Comparison of ENCODE assay signal across 8 cellular contexts in genomic region chr3:32902887-32903371, GRCh38. TPM values are rescaled to one million over a fixed set of nuclear protein-coding genes. Genes with fewer than 3 reads are reported as not detected.
DNase-seq lines count a peak whose midpoint lies in the region; ATAC-seq, FAIRE-seq and TF ChIP-seq lines count a peak whose summit lies in the region.
"Not testable (repeated sequence)": the region's sequence is repeated elsewhere in the genome, so short reads cannot be mapped to it uniquely, and the experiment has no call there.

No MANE protein-coding gene starts in this region.

- H3K9me3 Mint-ChIP-seq in IgD-negative memory B cell; T-helper 2 cell treated with Interferon-gamma antibody and Interleukin-4, amounts not matched to agents 5 μg/mL and 100 μg/mL, for 36 hours; activated T-helper 1 cell treated with anti-CD3 and anti-CD28 coated beads, Interleukin-12 subunit alpha, Interleukin-12 subunit beta, Interleukin-2, Interleukin-4 antibody, amounts not matched to agents 30 ng/mL and 10 ng/mL and 1 ng/mL, durations not matched to agents 14 hours and 24 hours and 36 hours: not testable (repeated sequence)

- not testable (repeated sequence) for TF ChIP-seq POLR2A in H1 (IDR thresholded peaks at IDR 0.05; ENCODE audit: control extremely low read depth in 1 of 2, low read depth in 2 of 2, low read length in 2 of 2); spleen (IDR thresholded peaks at IDR 0.05); upper lobe of left lung (IDR thresholded peaks at IDR 0.05)

- H3K27ac Mint-ChIP-seq in IgD-negative memory B cell; T-helper 2 cell treated with Interferon-gamma antibody and Interleukin-4, amounts not matched to agents 5 μg/mL and 100 μg/mL, for 36 hours; activated T-helper 1 cell treated with anti-CD3 and anti-CD28 coated beads, Interleukin-12 subunit alpha, Interleukin-12 subunit beta, Interleukin-2, Interleukin-4 antibody, amounts not matched to agents 30 ng/mL and 10 ng/mL and 1 ng/mL, durations not matched to agents 14 hours and 24 hours and 36 hours: not testable (repeated sequence)

- H4K8ac ChIP-seq in H1 (ENCODE audit: extremely low read depth, insufficient read depth, low read length) = not testable (repeated sequence)

- H3K18ac ChIP-seq in H1 (ENCODE audit: extremely low read depth, low read length) = not testable (repeated sequence)

- H3K9me3 ChIP-seq in H1 (ENCODE audit: insufficient read depth in 2 of 2, low read depth in 1 of 2, low read length in 1 of 2); liver (ENCODE audit: control insufficient read depth in 4 of 4, low read length in 3 of 4); spleen; upper lobe of left lung: not testable (repeated sequence)

- H3K27ac ChIP-seq in H1 (ENCODE audit: low read depth, low read length); liver (ENCODE audit: low read depth in 1 of 2, low read length in 2 of 2); spleen; upper lobe of left lung: not testable (repeated sequence)

- H4K5ac ChIP-seq in H1 (ENCODE audit: insufficient read length, low read depth, low read length) = not testable (repeated sequence)

- H3K4me1 ChIP-seq in H1 (replicated peaks in 1 of 4; ENCODE audit: control insufficient read depth in 3 of 4, insufficient read depth in 4 of 4, low read length in 3 of 4); liver (ENCODE audit: control insufficient read depth in 4 of 4, insufficient read depth in 4 of 4, low read length in 3 of 4); spleen: not testable (repeated sequence)
- peaks cover 0 to 10% (median 1%) of the 10 kb centered on the region in 4 donors for H3K4me1 ChIP-seq in upper lobe of left lung

- not testable (repeated sequence) for H3K4ac ChIP-seq in H1 (replicated peaks; ENCODE audit: insufficient read length, low read depth, low read length)

- peak overlapping the region; percentile 40 to 58; a peak in 3 of 4 replicates for H3K4me2 ChIP-seq in H1 (ENCODE audit: insufficient read depth in 1 of 2, low read depth in 2 of 2, low read length in 2 of 2)

- not testable (repeated sequence) for H3K14ac ChIP-seq in H1 (ENCODE audit: insufficient read length)

- POLR2A ChIA-PET in H1 (lab: Charles Lee; ENCODE audit: partially characterized antibody) = interaction anchor here (0.7 to 2.4 kb wide), 16 partner anchors 14 to 123 kb away, joined by 3 to 9 read pairs (median 4); no protein-coding TSS in a partner anchor

- intact Hi-C loops in activated T-helper 1 cell treated with anti-CD3 and anti-CD28 coated beads, Interleukin-12 subunit alpha, Interleukin-12 subunit beta, Interleukin-2, Interleukin-4 antibody, amounts not matched to agents 30 ng/mL and 10 ng/mL and 1 ng/mL, durations not matched to agents 14 hours and 24 hours and 36 hours (cut with micrococcal nuclease); spleen (cut with DNase I; ENCODE audit: low total_unique reads): not testable (repeated sequence)

- peak; percentile 58 for ATAC-seq in GM18868 (IDR thresholded peaks at IDR 0.05; ENCODE audit: unreplicated experiment)
- not testable (repeated sequence) for ATAC-seq in upper lobe of left lung (ENCODE audit: low FRiP score in 2 of 2)

- 5% methylated on average over 26 of the region's 31 CpGs; no CpG with 5 or more reads in 1 of the 2 experiments for WGBS in H1 (ENCODE audit: extremely low coverage in 1 of 2, insufficient coverage in 1 of 2, insufficient read length in 1 of 2, insufficient replicate concordance in 2 of 2, low coverage in 1 of 2, low lambda C conversion rate in 2 of 2, missing lambda C conversion rate in 1 of 2), 2 experiments
- WGBS in liver = 27% methylated on average over 31 of the region's 31 CpGs
- 30 to 54% (median 46%) methylated on average over 4 to 31 of the region's 31 CpGs for WGBS in spleen, 5 donors
- WGBS in upper lobe of left lung, 2 donors = 51 to 70% methylated on average over 4 to 6 of the region's 31 CpGs

- not testable (repeated sequence) for H2BK120ac ChIP-seq in H1 (replicated peaks; ENCODE audit: low read depth, low read length)

- TF ChIP-seq EP300 in H1 (IDR thresholded peaks at IDR 0.05; ENCODE audit: borderline replicate concordance in 1 of 2, low read depth in 2 of 2, low read length in 2 of 2); upper lobe of left lung (IDR thresholded peaks at IDR 0.05): not testable (repeated sequence)

- not testable (repeated sequence) for H3K9ac ChIP-seq in H1 (replicated peaks in 1 of 4; ENCODE audit: extremely low read depth in 1 of 4, low read depth in 3 of 4, low read length in 3 of 4); liver (ENCODE audit: low read depth in 1 of 2, low read length in 2 of 2)

- not testable (repeated sequence) for H2BK12ac ChIP-seq in H1 (ENCODE audit: low read depth, low read length)

- H2BK15ac ChIP-seq in H1 (ENCODE audit: low read length) = not testable (repeated sequence)

- H3K4me1 Mint-ChIP-seq in IgD-negative memory B cell; T-helper 2 cell treated with Interferon-gamma antibody and Interleukin-4, amounts not matched to agents 5 μg/mL and 100 μg/mL, for 36 hours (ENCODE audit: low read depth); activated T-helper 1 cell treated with anti-CD3 and anti-CD28 coated beads, Interleukin-12 subunit alpha, Interleukin-12 subunit beta, Interleukin-2, Interleukin-4 antibody, amounts not matched to agents 30 ng/mL and 10 ng/mL and 1 ng/mL, durations not matched to agents 14 hours and 24 hours and 36 hours (ENCODE audit: low read depth): not testable (repeated sequence)

- not testable (repeated sequence) for H3K79me1 ChIP-seq in H1 (ENCODE audit: low read depth, low read length)

- not testable (repeated sequence) for H3K23ac ChIP-seq in H1 (ENCODE audit: insufficient read length)

- not testable (repeated sequence) for FAIRE-seq in H1 (lab: Jason Lieb, UNC)

- peak overlapping the region in 3 of 4 donors; percentile 67 to 75 (median 75) for H3K4me3 Mint-ChIP-seq in IgD-negative memory B cell
- H3K4me3 Mint-ChIP-seq in T-helper 2 cell treated with Interferon-gamma antibody and Interleukin-4, amounts not matched to agents 5 μg/mL and 100 μg/mL, for 36 hours = peak overlapping the region; percentile 69
- H3K4me3 Mint-ChIP-seq in activated T-helper 1 cell treated with anti-CD3 and anti-CD28 coated beads, Interleukin-12 subunit alpha, Interleukin-12 subunit beta, Interleukin-2, Interleukin-4 antibody, amounts not matched to agents 30 ng/mL and 10 ng/mL and 1 ng/mL, durations not matched to agents 14 hours and 24 hours and 36 hours = peak overlapping the region; percentile 62

- not testable (repeated sequence) for H3K79me2 ChIP-seq in H1 (ENCODE audit: control insufficient read depth in 1 of 2, insufficient read depth in 2 of 2, low read length in 2 of 2)

- TF ChIP-seq CTCF in H1 (IDR thresholded peaks at IDR 0.05; ENCODE audit: control extremely low read depth in 1 of 3, insufficient read depth in 1 of 3, low read depth in 1 of 3, low read length in 3 of 3) (peak; percentile 49 to 60 (median 52)), upper lobe of left lung (IDR thresholded peaks at IDR 0.05) (peak in 4 of 6 experiments; percentile 15 to 54 (median 36))
- TF ChIP-seq CTCF in liver (IDR thresholded peaks at IDR 0.05; ENCODE audit: low read depth, low read length, missing input control); spleen (IDR thresholded peaks at IDR 0.05 in 8 of 11, conservative IDR thresholded peaks at IDR 0.05 in 3 of 11): not testable (repeated sequence)

- not testable (repeated sequence) for H2AFZ ChIP-seq in H1 (ENCODE audit: low read length)

- H2AK5ac ChIP-seq in H1 (ENCODE audit: low read depth, low read length) = not testable (repeated sequence)

- not testable (repeated sequence) for H4K91ac ChIP-seq in H1 (replicated peaks; ENCODE audit: insufficient read length, low read length)

- H2BK5ac ChIP-seq in H1 (ENCODE audit: low read depth, low read length) = not testable (repeated sequence)

- H3K36me3 Mint-ChIP-seq in IgD-negative memory B cell; T-helper 2 cell treated with Interferon-gamma antibody and Interleukin-4, amounts not matched to agents 5 μg/mL and 100 μg/mL, for 36 hours (ENCODE audit: low read depth); activated T-helper 1 cell treated with anti-CD3 and anti-CD28 coated beads, Interleukin-12 subunit alpha, Interleukin-12 subunit beta, Interleukin-2, Interleukin-4 antibody, amounts not matched to agents 30 ng/mL and 10 ng/mL and 1 ng/mL, durations not matched to agents 14 hours and 24 hours and 36 hours (ENCODE audit: low read depth): not testable (repeated sequence)

- not testable (repeated sequence) for H2BK20ac ChIP-seq in H1 (ENCODE audit: low read length)

- peak; percentile 16 for DNase-seq in T-helper 2 cell treated with Interferon-gamma antibody and Interleukin-4, amounts not matched to agents 5 μg/mL and 100 μg/mL, for 36 hours (ENCODE audit: low spot score)
- peak; percentile 13 for DNase-seq in activated T-helper 1 cell treated with anti-CD3 and anti-CD28 coated beads, Interleukin-12 subunit alpha, Interleukin-12 subunit beta, Interleukin-2, Interleukin-4 antibody, amounts not matched to agents 30 ng/mL and 10 ng/mL and 1 ng/mL, durations not matched to agents 14 hours and 24 hours and 36 hours (ENCODE audit: low spot score)
- DNase-seq in H1 (ENCODE audit: low read depth in 1 of 2, low spot score in 2 of 2) (peak; percentile 43 to 90), spleen (peak; percentile 81), upper lobe of left lung (peak; percentile 60 to 85)

- not testable (repeated sequence) for H3K27me3 ChIP-seq in H1 (replicated peaks in 1 of 4; ENCODE audit: control insufficient read depth in 3 of 4, extremely low read depth in 1 of 4, insufficient read depth in 3 of 4, low read length in 3 of 4); liver (ENCODE audit: control insufficient read depth in 4 of 4, insufficient read depth in 4 of 4, low read length in 3 of 4); upper lobe of left lung
- peaks cover 0 to 23% (median 0%) of the 10 kb centered on the region in 7 donors for H3K27me3 ChIP-seq in spleen (replicated peaks in 1 of 7)

- H4K20me1 ChIP-seq in H1 (replicated peaks in 1 of 2; ENCODE audit: control insufficient read depth in 1 of 2, insufficient read depth in 2 of 2, low read length in 2 of 2) = peaks cover 9 to 18% of the 10 kb centered on the region in 2 experiments

- not testable (repeated sequence) for H3K27me3 Mint-ChIP-seq in IgD-negative memory B cell
- H3K27me3 Mint-ChIP-seq in T-helper 2 cell treated with Interferon-gamma antibody and Interleukin-4, amounts not matched to agents 5 μg/mL and 100 μg/mL, for 36 hours (ENCODE audit: low read depth) = peaks cover 20% of the 10 kb centered on the region
- H3K27me3 Mint-ChIP-seq in activated T-helper 1 cell treated with anti-CD3 and anti-CD28 coated beads, Interleukin-12 subunit alpha, Interleukin-12 subunit beta, Interleukin-2, Interleukin-4 antibody, amounts not matched to agents 30 ng/mL and 10 ng/mL and 1 ng/mL, durations not matched to agents 14 hours and 24 hours and 36 hours (ENCODE audit: insufficient read depth) = peaks cover 21% of the 10 kb centered on the region

- H3K23me2 ChIP-seq in H1 (ENCODE audit: low read depth, low read length) = not testable (repeated sequence)

- CTCF ChIA-PET in H1 (lab: Charles Lee; ENCODE audit: partially characterized antibody) = interaction anchor here (0.6 to 2.9 kb wide), 36 partner anchors 9 to 685 kb away, joined by 3 to 18 read pairs (median 4); no protein-coding TSS in a partner anchor

- TF ChIP-seq RAD21 in H1 (IDR thresholded peaks at IDR 0.05 in 1 of 2, conservative IDR thresholded peaks at IDR 0.05 in 1 of 2; ENCODE audit: low read depth in 2 of 2, low read length in 2 of 2) (peak; percentile 62 to 69), liver (IDR thresholded peaks at IDR 0.05) (peak; percentile 17 to 60)

- H3K56ac ChIP-seq in H1 (replicated peaks; ENCODE audit: insufficient read length, low read depth, low read length) = not testable (repeated sequence)

- H3K36me3 ChIP-seq in H1 (ENCODE audit: control insufficient read depth in 2 of 4, insufficient read depth in 4 of 4, low read length in 3 of 4); liver (ENCODE audit: control insufficient read depth in 4 of 4, insufficient read depth in 3 of 4, low read depth in 1 of 4, low read length in 3 of 4); spleen; upper lobe of left lung: not testable (repeated sequence)

- H3K4me3 ChIP-seq in H1 (ENCODE audit: extremely low read depth in 1 of 4, insufficient read depth in 2 of 4, low read depth in 3 of 4, low read length in 4 of 4) (peak overlapping the region in 3 of 4 experiments; percentile 5 to 40 (median 31); a peak in 4 of 8 replicates), liver (ENCODE audit: low read depth in 1 of 3, low read length in 3 of 3) (peak overlapping the region in 1 of 3 donors; percentile 23), spleen (peak overlapping the region; percentile 8 to 60 (median 18)), upper lobe of left lung (peak overlapping the region in 3 of 4 donors; percentile 28 to 49 (median 40))

RNA-seq across cellular contexts. Expression of gene CCR4, which starts 48.5 kb away (rescaled TPM):
- polyA plus RNA-seq in IgD-negative memory B cell (not detected), H1 (2011; rRNA removed) (0.08 and 0.15 TPM in 2 replicates), liver (under 1 TPM; 0.07 to 0.08 TPM), spleen (1 to 10 TPM in 1 of 3 donors, under 1 TPM in 2; 0.28 to 1.4 (median 0.76) TPM)
- 110 and 115 TPM in 2 replicates for total RNA-seq in activated T-helper 1 cell treated with anti-CD3 and anti-CD28 coated beads, Interleukin-12 subunit alpha, Interleukin-12 subunit beta, Interleukin-2, Interleukin-4 antibody, amounts not matched to agents 30 ng/mL and 10 ng/mL and 1 ng/mL, durations not matched to agents 14 hours and 24 hours and 36 hours
- 0.10 and 0.11 TPM in 2 replicates for total RNA-seq in H1 (2021; fragmentation: NEBNext Ultra II Directional; extraction: Animal tissue kit (Norgen Biotek cat#: 25700))
- 0.13 TPM for polyA plus RNA-seq in H1 (2011; cell fraction: cytosol; rRNA removed)
- polyA plus RNA-seq in H1 (2011; cell fraction: nucleus; rRNA removed) = 0.13 TPM
- 0.07 to 0.11 TPM in 2 of 4 replicates, not detected in the others for polyA plus RNA-seq in H1 (2012, experiment 1 of 2)
- polyA plus RNA-seq in H1 (2012, experiment 2 of 2) = not detected
- polyA plus RNA-seq in H1 (2013, experiment 1 of 2) = 0.08 TPM
- polyA plus RNA-seq in H1 (2013, experiment 2 of 2) = 0.04 TPM
- polyA minus RNA-seq in H1 (2011; rRNA and poly(A)+ RNA removed) = 0.13 and 0.37 TPM in 2 replicates
- not detected for polyA minus RNA-seq in H1 (2011; cell fraction: cytosol; rRNA and poly(A)+ RNA removed)
- 0.50 TPM for polyA minus RNA-seq in H1 (2011; cell fraction: nucleus; rRNA and poly(A)+ RNA removed)
- total RNA-seq in liver (1 to 10 TPM in 1 of 2 donors, under 1 TPM in 1; 0.25 to 1.0 TPM), spleen (1 to 10 TPM; 4.3 to 9.4 (median 5.6) TPM), upper lobe of left lung (1 to 10 TPM in 4 of 6 donors, not detected in 2; 1.0 to 1.8 (median 1.1) TPM)

Comparison
In these comparisons a context has a peak if more than half of its experiments do, and no peak if none do; other contexts are left out.
1. DNase-seq: peak in every context shown above with its lines; median percentile 81 in spleen; 72 in upper lobe of left lung; 66 in H1; 16 in T-helper 2 cell treated with Interferon-gamma antibody and Interleukin-4, amounts not matched to agents 5 μg/mL and 100 μg/mL, for 36 hours; 13 in activated T-helper 1 cell treated with anti-CD3 and anti-CD28 coated beads, Interleukin-12 subunit alpha, Interleukin-12 subunit beta, Interleukin-2, Interleukin-4 antibody, amounts not matched to agents 30 ng/mL and 10 ng/mL and 1 ng/mL, durations not matched to agents 14 hours and 24 hours and 36 hours.
2. RNA of gene CCR4, which starts 48.5 kb away (total RNA-seq): 110 to 115 TPM in activated T-helper 1 cell treated with anti-CD3 and anti-CD28 coated beads, Interleukin-12 subunit alpha, Interleukin-12 subunit beta, Interleukin-2, Interleukin-4 antibody, amounts not matched to agents 30 ng/mL and 10 ng/mL and 1 ng/mL, durations not matched to agents 14 hours and 24 hours and 36 hours; 4.3 to 9.4 TPM in spleen, 1.0 to 1.8 TPM in upper lobe of left lung, 0.25 to 1.0 TPM in liver and 0.10 to 0.11 TPM in H1; every median in the first group is over 10 times any median in the second.
3. Peak in every context shown above with its lines, with median percentiles within 50 percentile points of each other: H3K4me3 Mint-ChIP-seq.